Comparison of ENCODE assay signal across 8 cellular contexts in the genomic region with DNA sequence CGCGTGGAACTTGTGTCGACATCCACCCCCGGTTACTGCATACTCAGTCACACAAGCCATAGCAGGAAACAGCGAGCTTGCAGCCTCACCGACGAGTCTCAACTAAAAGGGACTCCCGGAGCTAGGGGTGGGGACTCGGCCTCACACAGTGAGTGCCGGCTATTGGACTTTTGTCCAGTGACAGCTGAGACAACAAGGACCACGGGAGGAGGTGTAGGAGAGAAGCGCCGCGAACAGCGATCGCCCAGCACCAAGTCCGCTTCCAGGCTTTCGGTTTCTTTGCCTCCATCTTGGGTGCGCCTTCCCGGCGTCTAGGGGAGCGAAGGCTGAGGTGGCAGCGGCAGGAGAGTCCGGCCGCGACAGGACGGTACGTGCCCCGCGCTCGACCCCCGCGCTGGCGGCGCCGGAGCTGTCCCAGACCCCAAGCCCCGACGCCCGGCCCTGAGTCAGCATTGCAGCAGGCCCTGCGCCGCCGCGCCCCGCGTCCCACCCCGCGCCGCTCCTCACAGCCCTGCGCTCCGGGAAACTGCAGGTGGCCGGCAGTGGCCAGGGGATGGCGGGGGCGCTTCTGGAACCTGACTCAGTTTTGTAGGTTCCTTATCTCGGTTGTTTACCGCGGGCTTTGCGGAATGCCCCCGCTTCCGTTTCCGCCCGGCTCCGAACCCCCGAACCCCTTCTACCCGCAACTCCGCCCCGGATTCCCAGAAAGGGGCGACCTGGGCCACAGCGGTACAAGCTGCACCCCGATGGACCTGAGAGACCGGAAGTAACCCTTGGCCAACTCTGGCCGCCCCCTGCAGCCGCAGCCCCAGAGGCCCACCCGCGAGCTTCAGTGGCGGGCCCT. TPM values are rescaled to one million over a fixed set of nuclear protein-coding genes. Genes with fewer than 3 reads are reported as not detected.
DNase-seq lines count a peak whose midpoint lies in the region; ATAC-seq, FAIRE-seq and TF ChIP-seq lines count a peak whose summit lies in the region.

A gene (plus strand): TSS at position 50 of the 844 bp plus-strand sequence. CDS start 13,702 bp downstream, outside the sequence.

- H3K4me3 ChIP-seq in WI38 (ENCODE audit: low read depth, low read length) = peak within 1 kb of the TSS; percentile 63
- peak within 1 kb of the TSS; percentile 87 for H3K4me3 ChIP-seq in bronchial epithelial cell (ENCODE audit: low read depth, low read length)

- TF ChIP-seq CTCF in WI38 (IDR thresholded peaks at IDR 0.05; ENCODE audit: low read depth, low read length) (no peak), bronchial epithelial cell (IDR thresholded peaks at IDR 0.05; ENCODE audit: insufficient read depth, low read length, severe bottlenecking) (no peak)

- no peaks in the 10 kb centered on the region for H3K36me3 ChIP-seq in bronchial epithelial cell (ENCODE audit: control insufficient read depth, insufficient read depth, low read length)

- FAIRE-seq in bronchial epithelial cell (lab: Jason Lieb, UNC) = no peak

- ATAC-seq in HG02943 (IDR thresholded peaks at IDR 0.05; ENCODE audit: low read depth, unreplicated experiment) = peak; percentile 36

- no peaks in the 10 kb centered on the region for H3K27me3 ChIP-seq in bronchial epithelial cell (ENCODE audit: control insufficient read depth, insufficient read depth, low read length)

- DNase-seq in DMS 273 (lab: John Stamatoyannopoulos, UW; ENCODE audit: unreplicated experiment) (peak; percentile 80), DMS 273 treated with DMSO at 0.1 percent for 48 hours (lab: John Stamatoyannopoulos, UW) (no peak), NCI-H2107 treated with DMSO at 0.1 percent for 48 hours (lab: John Stamatoyannopoulos, UW; ENCODE audit: unreplicated experiment) (peak; percentile 52), bronchial epithelial cell (ENCODE audit: low read depth) (peak; percentile 71), iris pigment epithelial cell (ENCODE audit: low read depth) (peak; percentile 94)
- peak; percentile 65 to 78 for DNase-seq in stimulated activated CD4-positive, alpha-beta T cell treated with anti-CD3 and anti-CD28 coated beads, Interleukin-12 subunit alpha, Interleukin-12 subunit beta, amount 100 ng/mL, for 24 hours (ENCODE audit: low read depth in 2 of 2)

RNA-seq across cellular contexts. Expression of the gene that starts here (rescaled TPM):
- 77.1 and 100 TPM in 2 replicates for total RNA-seq in bronchial epithelial cell
